ENCODE assay signal across 34 cellular contexts in genomic region chr1:159831696-159832225, GRCh38. TPM values are rescaled to one million over a fixed set of nuclear protein-coding genes. Genes with fewer than 3 reads are reported as not detected.
A peak's percentile ranks its signal among the peaks of the same experiment; 100 is the strongest.
DNase-seq lines count a peak whose midpoint lies in the region; ATAC-seq, FAIRE-seq and TF ChIP-seq lines count a peak whose summit lies in the region.
"Had no signal": no experiment of that assay in that cellular context is flagged by ENCODE, and none has a peak within 500 bp of the region (broad histone marks: within the 10 kb centered on the region; RNA-seq: fewer than 3 reads in every experiment).

No MANE protein-coding gene starts in this region.

- 24 to 48% (median 45%) methylated on average over 7 of the region's 7 CpGs for WGBS in small intestine, 3 donors

- H3K27ac ChIP-seq in small intestine (ENCODE audit: low read depth in 1 of 2, low read length in 1 of 2): no peak overlapping the region
- H3K27ac ChIP-seq in lower lobe of right lung: no peak overlapping the region
- H3K27ac ChIP-seq: 22Rv1, adrenal gland, body of pancreas, epithelial cell of prostate, Peyer's patch had no signal

- H3K4me1 ChIP-seq in small intestine (ENCODE audit: control insufficient read depth in 2 of 2, insufficient read depth in 1 of 2, low read depth in 1 of 2, low read length in 1 of 2): peaks cover 0 to 3% of the 10 kb centered on the region in 2 donors
- peaks cover 40% of the 10 kb centered on the region for H3K4me1 ChIP-seq in lower lobe of right lung
- H3K4me1 ChIP-seq: body of pancreas, Peyer's patch had no signal

- no peak overlapping the region for H3K27ac Mint-ChIP-seq in WTC11
- H3K27ac Mint-ChIP-seq: activated CD8-positive, alpha-beta memory T cell treated with anti-CD3 and anti-CD28 coated beads, Interleukin-2, amount 10 ng/mL, durations not matched to agents 7 days and 5 days; CD14-positive monocyte; HFFc6; nephron progenitor cell had no signal

- TF ChIP-seq CTCF in WTC11 (IDR thresholded peaks at IDR 0.05): no peak
- no peak for TF ChIP-seq CTCF in lower lobe of right lung (IDR thresholded peaks at IDR 0.05)

- no peaks in the 10 kb centered on the region for H3K36me3 Mint-ChIP-seq in WTC11

- POLR2A ChIA-PET in WTC11 (lab: Charles Lee): no interaction called here

- intact Hi-C loops in lower lobe of right lung (cut with DNase I): no loop called here

- no peaks in the 10 kb centered on the region for H3K9me3 ChIP-seq in small intestine (ENCODE audit: control insufficient read depth, low read depth)
- no peaks in the 10 kb centered on the region for H3K9me3 ChIP-seq in lower lobe of right lung
- H3K9me3 ChIP-seq: adrenal gland, body of pancreas, Peyer's patch had no signal

- no peaks in the 10 kb centered on the region for H3K36me3 ChIP-seq in small intestine (ENCODE audit: control insufficient read depth in 2 of 2, insufficient read depth in 2 of 2, low read length in 2 of 2)
- H3K36me3 ChIP-seq in lower lobe of right lung: peaks cover 13% of the 10 kb centered on the region
- H3K36me3 ChIP-seq: adrenal gland, Peyer's patch had no signal

- CTCF ChIA-PET in WTC11 (lab: Charles Lee): interaction anchor here (0.8 to 6.0 kb wide), 9 partner anchors 10 to 175 kb away, joined by 3 to 41 read pairs (median 5); partner anchors contain the start of gene DUSP23

- peaks cover 18% of the 10 kb centered on the region for H3K27me3 Mint-ChIP-seq in WTC11 (ENCODE audit: low read depth)

- FAIRE-seq in small intestine (lab: Jason Lieb, UNC): no peak
- FAIRE-seq: GM12891, HepG2, kidney had no signal

- H3K9me3 Mint-ChIP-seq in WTC11: no peaks in the 10 kb centered on the region
- H3K9me3 Mint-ChIP-seq: HFFc6, nephron progenitor cell had no signal

- no peak overlapping the region for H3K4me3 ChIP-seq in small intestine (ENCODE audit: low read depth in 1 of 2, low read length in 2 of 2)
- no peak overlapping the region for H3K4me3 ChIP-seq in lower lobe of right lung
- H3K4me3 ChIP-seq: adrenal gland, body of pancreas, Peyer's patch had no signal

- H3K4me3 Mint-ChIP-seq in WTC11: no peak overlapping the region
- H3K4me3 Mint-ChIP-seq: activated CD8-positive, alpha-beta memory T cell treated with anti-CD3 and anti-CD28 coated beads, Interleukin-2, amount 10 ng/mL, durations not matched to agents 7 days and 5 days; CD14-positive monocyte; HFFc6; nephron progenitor cell had no signal

- H3K4me1 Mint-ChIP-seq in WTC11: peaks cover 8% of the 10 kb centered on the region

- DNase-seq in DMS 273 (lab: John Stamatoyannopoulos, UW; ENCODE audit: unreplicated experiment) (peak; percentile 25), DMS 273 treated with DMSO at 0.1 percent for 48 hours (lab: John Stamatoyannopoulos, UW) (no peak), NCI-H2081 (lab: John Stamatoyannopoulos, UW) (peak; percentile 79 to 89), WTC11 (ENCODE audit: low spot score) (no peak), small intestine (peak; percentile 22), lower lobe of right lung (no peak)
- DNase-seq: activated CD4-positive, CD25-positive, alpha-beta regulatory T cell; activated CD8-positive, alpha-beta memory T cell treated with anti-CD3 and anti-CD28 coated beads, Interleukin-2, amount 10 ng/mL, durations not matched to agents 7 days and 5 days; activated naive CD4-positive, alpha-beta T cell treated with Interleukin-2 at 50 U/mL for 16 hours; activated T-cell treated with anti-CD3 and anti-CD28 coated beads, Interleukin-2, amount 50 U/mL, for 48 hours; adrenal gland; body of pancreas; effector CD8-positive, alpha-beta T cell; EL; head of caudate nucleus; HFFc6; Karpas-422; kidney; NCI-H1930; nephron progenitor cell; Peyer's patch; right cardiac atrium; SHP77 treated with DMSO at 0.1 percent for 48 hours; stimulated activated CD4-positive, alpha-beta T cell treated with anti-CD3 and anti-CD28 coated beads, Interleukin-4, amount 100 ng/mL, for 1 hour; T1000 had no signal

- H3K27me3 ChIP-seq in small intestine (ENCODE audit: control insufficient read depth in 2 of 2, insufficient read depth in 2 of 2, low read length in 2 of 2): no peaks in the 10 kb centered on the region
- no peaks in the 10 kb centered on the region for H3K27me3 ChIP-seq in lower lobe of right lung (ENCODE audit: low read depth)
- H3K27me3 ChIP-seq: adrenal gland, body of pancreas, Peyer's patch had no signal

- peak; percentile 20; the same call in 1 of the 2 replicates for ATAC-seq in WTC11
- ATAC-seq in SK-N-SH treated with all-trans-retinoic acid at 6 μM for 48 hours: no peak
- no peak for ATAC-seq in lower lobe of right lung
- no peak for ATAC-seq in GM19324 (IDR thresholded peaks at IDR 0.05; ENCODE audit: low FRiP score, unreplicated experiment)
- ATAC-seq: activated CD8-positive, alpha-beta memory T cell treated with anti-CD3 and anti-CD28 coated beads, Interleukin-2, amount 10 ng/mL, durations not matched to agents 7 days and 5 days; body of pancreas; HepG2; right cardiac atrium had no signal

TF ChIP-seq in WTC11, 78 proteins besides CTCF, POLR2A, EP300 and RAD21:
- no peak for TF ChIP-seq SP1 (CRISPR knock-in tag; conservative IDR thresholded peaks at IDR 0.05)
- TF ChIP-seq NFYB (CRISPR knock-in tag; conservative IDR thresholded peaks at IDR 0.05; ENCODE audit: low read depth): no peak
- TF ChIP-seq ZBTB43 (CRISPR knock-in tag; IDR thresholded peaks at IDR 0.05): no peak
- TF ChIP-seq TP53 (CRISPR knock-in tag; IDR thresholded peaks at IDR 0.05): no peak
- no peak for TF ChIP-seq ZNF317 (CRISPR knock-in tag; IDR thresholded peaks at IDR 0.05; ENCODE audit: borderline replicate concordance, low read depth)

TF ChIP-seq in SK-N-SH treated with all-trans-retinoic acid at 6 μM for 48 hours, 23 proteins besides CTCF, POLR2A, EP300 and RAD21 (continues in another document):
- TF ChIP-seq BACH2 (CRISPR knock-in tag; IDR thresholded peaks at IDR 0.05; ENCODE audit: borderline replicate concordance) (no peak), PPARA (CRISPR knock-in tag; IDR thresholded peaks at IDR 0.05; ENCODE audit: borderline replicate concordance) (no peak), ZFP3 (CRISPR knock-in tag; IDR thresholded peaks at IDR 0.05) (no peak), OSR1 (CRISPR knock-in tag; IDR thresholded peaks at IDR 0.05) (no peak), ZNF70 (CRISPR knock-in tag; IDR thresholded peaks at IDR 0.05) (no peak), TOX (CRISPR knock-in tag; IDR thresholded peaks at IDR 0.05; ENCODE audit: borderline replicate concordance) (no peak), CSDC2 (CRISPR knock-in tag; IDR thresholded peaks at IDR 0.05) (no peak), PATZ1 (CRISPR knock-in tag; IDR thresholded peaks at IDR 0.05; ENCODE audit: borderline replicate concordance) (no peak), TSHZ2 (CRISPR knock-in tag; IDR thresholded peaks at IDR 0.05) (no peak), GLIS3 (CRISPR knock-in tag; IDR thresholded peaks at IDR 0.05) (no peak), ZNF8 (CRISPR knock-in tag; IDR thresholded peaks at IDR 0.05) (no peak), ZC3H10 (CRISPR knock-in tag; IDR thresholded peaks at IDR 0.05) (no peak), RARB (CRISPR knock-in tag; IDR thresholded peaks at IDR 0.05) (no peak)

RNA-seq across cellular contexts. Expression of gene SLAMF8, which starts 5.1 kb away (rescaled TPM):
- total RNA-seq in WTC11 (2021) (0.07 TPM in 1 of 3 replicates, not detected in the others), lower lobe of right lung (51.2 TPM)
- polyA plus RNA-seq in small intestine: 1 to 10 TPM in 2 of 3 donors, under 1 TPM in 1; 0.89 to 4.6 (median 4.4) TPM
- total RNA-seq: HepG2, NCI-H460 had no signal
- polyA plus RNA-seq: HepG2 had no signal

RNA-seq across cellular contexts. Expression of gene FCRL6, which starts 29.6 kb away (rescaled TPM):
- total RNA-seq in WTC11 (2021) (not detected in 3 replicates), lower lobe of right lung (2.3 TPM)
- under 1 TPM in 2 of 3 donors, not detected in 1; 0.40 to 0.81 TPM for polyA plus RNA-seq in small intestine
- total RNA-seq: HepG2, HFFc6, NCI-H460 had no signal
- polyA plus RNA-seq: HepG2 had no signal

RNA-seq across cellular contexts. Expression of gene VSIG8, which starts 30.7 kb away (rescaled TPM):
- total RNA-seq in WTC11 (2021) (not detected in 3 replicates), lower lobe of right lung (0.35 TPM)
- polyA plus RNA-seq in small intestine: under 1 TPM in 1 of 3 donors, not detected in 2; 0.19 TPM
- total RNA-seq: activated CD8-positive, alpha-beta memory T cell treated with anti-CD3 and anti-CD28 coated beads, Interleukin-2, amount 10 ng/mL, durations not matched to agents 7 days and 5 days; body of pancreas; HepG2; HFFc6; kidney; ureter had no signal
- polyA plus RNA-seq: CD14-positive monocyte, HepG2 had no signal

RNA-seq across cellular contexts. Expression of gene DUSP23, which starts 51.0 kb away (rescaled TPM):
- 35.2 to 52.1 TPM (median 47.5 TPM) in 3 replicates for total RNA-seq in WTC11 (2021)
- 100 to 1,000 TPM in 1 of 3 donors, 10 to 100 TPM in 2; 83.5 to 128 (median 87.2) TPM for polyA plus RNA-seq in small intestine
- total RNA-seq in lower lobe of right lung: 55.5 TPM
- total RNA-seq: HepG2 had no signal
- polyA plus RNA-seq: HepG2 had no signal

Comparison
In these comparisons a context has a peak if more than half of its experiments do, and no peak if none do; other contexts are left out.
1. DNase-seq: peak in DMS 273 (single experiment), NCI-H2081 (2 of 2) and small intestine (single experiment); none in DMS 273 treated with DMSO at 0.1 percent for 48 hours (single experiment), WTC11 (single experiment) and lower lobe of right lung (single experiment).
2. RNA of gene SLAMF8, which starts 5.1 kb away (total RNA-seq): 51.2 TPM in lower lobe of right lung (single experiment); 0.07 TPM in WTC11; every median in the first group is over 10 times any median in the second.